ENCODE assay signal across 8 cellular contexts in genomic region chr4:155025762-155026457, GRCh38.
DNase-seq lines count a peak whose midpoint lies in the region; ATAC-seq and TF ChIP-seq lines count a peak whose summit lies in the region.

No MANE protein-coding gene starts in this region.

- H3K9me3 ChIP-seq in OCI-LY7 (ENCODE audit: low read length): no peaks in the 10 kb centered on the region
- no peaks in the 10 kb centered on the region for H3K9me3 ChIP-seq in CD8-positive, alpha-beta T cell (ENCODE audit: low read length)

- H3K36me3 Mint-ChIP-seq in activated naive CD4-positive, alpha-beta T cell treated with anti-CD3 and anti-CD28 coated beads, Interleukin-2, amount 10 ng/mL, durations not matched to agents 7 days and 5 days: no peaks in the 10 kb centered on the region
- no peaks in the 10 kb centered on the region for H3K36me3 Mint-ChIP-seq in stimulated activated naive B cell treated with anti-CD40 and anti-IgM and Interleukin-4, amounts not matched to agents 10 μg/mL and 1 μg/mL and 100 μg/mL, for 72 hours
- no peaks in the 10 kb centered on the region for H3K36me3 Mint-ChIP-seq in CD8-positive, alpha-beta T cell

- no peaks in the 10 kb centered on the region for H3K4me1 Mint-ChIP-seq in activated naive CD4-positive, alpha-beta T cell treated with anti-CD3 and anti-CD28 coated beads, Interleukin-2, amount 10 ng/mL, durations not matched to agents 7 days and 5 days
- H3K4me1 Mint-ChIP-seq in stimulated activated naive B cell treated with anti-CD40 and anti-IgM and Interleukin-4, amounts not matched to agents 10 μg/mL and 1 μg/mL and 100 μg/mL, for 72 hours: no peaks in the 10 kb centered on the region
- H3K4me1 Mint-ChIP-seq in CD8-positive, alpha-beta T cell (ENCODE audit: low read depth): no peaks in the 10 kb centered on the region

- POLR2A ChIA-PET in OCI-LY7 (lab: Charles Lee): interaction anchor here (0.5 kb wide), 1 partner anchor 330 kb away, joined by 3 read pairs; no protein-coding TSS in a partner anchor
- POLR2A ChIA-PET in CD8-positive, alpha-beta T cell (lab: Charles Lee): no interaction called here

- ATAC-seq in HG02763 (IDR thresholded peaks at IDR 0.05; ENCODE audit: unreplicated experiment): peak; percentile 45
- ATAC-seq in left cardiac atrium: peak; percentile 26 to 41
- ATAC-seq in stimulated activated naive B cell treated with anti-CD40 and anti-IgM and Interleukin-4, amounts not matched to agents 10 μg/mL and 1 μg/mL and 100 μg/mL, for 72 hours (replicated peaks): peak in 1 of 2 donors; percentile 53
- ATAC-seq in CD8-positive, alpha-beta T cell: no peak

- peak; percentile 30 for DNase-seq in activated naive CD4-positive, alpha-beta T cell treated with anti-CD3 and anti-CD28 coated beads, Interleukin-2, amount 10 ng/mL, durations not matched to agents 7 days and 5 days
- no peak for DNase-seq in activated naive CD4-positive, alpha-beta T cell treated with Interleukin-2 at 50 U/mL for 16 hours
- DNase-seq in OCI-LY7 (ENCODE audit: low spot score) (no peak), left cardiac atrium (peak; percentile 39), NCI-H187 treated with DMSO at 0.1 percent for 48 hours (lab: John Stamatoyannopoulos, UW) (no peak)
- peak; percentile 0 for DNase-seq in stimulated activated naive B cell treated with anti-CD40 and anti-IgM and Interleukin-4, amounts not matched to agents 10 μg/mL and 1 μg/mL and 100 μg/mL, for 72 hours
- DNase-seq in CD8-positive, alpha-beta T cell: no peak

- CTCF ChIA-PET in activated naive CD4-positive, alpha-beta T cell treated with anti-CD3 and anti-CD28 coated beads, Interleukin-2, amount 10 ng/mL, durations not matched to agents 7 days and 5 days (lab: Charles Lee): no interaction called here
- CTCF ChIA-PET in OCI-LY7 (lab: Charles Lee; ENCODE audit: unreplicated experiment): no interaction called here
- CTCF ChIA-PET in CD8-positive, alpha-beta T cell (lab: Charles Lee): no interaction called here

- H3K4me2 ChIP-seq in OCI-LY7 (ENCODE audit: low read length): no peak overlapping the region

- no peak overlapping the region for H3K27ac ChIP-seq in OCI-LY7 (ENCODE audit: low read depth, low read length, poor library complexity, severe bottlenecking)
- H3K27ac ChIP-seq in CD8-positive, alpha-beta T cell (ENCODE audit: low read depth, low read length): no peak overlapping the region

- H4K20me1 ChIP-seq in OCI-LY7 (ENCODE audit: insufficient read depth, low read length): no peaks in the 10 kb centered on the region

- no peaks in the 10 kb centered on the region for H3K27me3 Mint-ChIP-seq in activated naive CD4-positive, alpha-beta T cell treated with anti-CD3 and anti-CD28 coated beads, Interleukin-2, amount 10 ng/mL, durations not matched to agents 7 days and 5 days
- no peaks in the 10 kb centered on the region for H3K27me3 Mint-ChIP-seq in stimulated activated naive B cell treated with anti-CD40 and anti-IgM and Interleukin-4, amounts not matched to agents 10 μg/mL and 1 μg/mL and 100 μg/mL, for 72 hours
- no peaks in the 10 kb centered on the region for H3K27me3 Mint-ChIP-seq in CD8-positive, alpha-beta T cell (ENCODE audit: low read depth)

- H3K27ac Mint-ChIP-seq in activated naive CD4-positive, alpha-beta T cell treated with anti-CD3 and anti-CD28 coated beads, Interleukin-2, amount 10 ng/mL, durations not matched to agents 7 days and 5 days: no peak overlapping the region
- H3K27ac Mint-ChIP-seq in stimulated activated naive B cell treated with anti-CD40 and anti-IgM and Interleukin-4, amounts not matched to agents 10 μg/mL and 1 μg/mL and 100 μg/mL, for 72 hours: no peak overlapping the region
- no peak overlapping the region for H3K27ac Mint-ChIP-seq in CD8-positive, alpha-beta T cell

- intact Hi-C loops in OCI-LY7 (cut with micrococcal nuclease; ENCODE audit: unreplicated experiment) (no loop called here), left cardiac atrium (cut with DNase I) (no loop called here)
- intact Hi-C loops in CD8-positive, alpha-beta T cell (cut with DNase I, micrococcal nuclease): no loop called here

- H3K4me3 Mint-ChIP-seq in activated naive CD4-positive, alpha-beta T cell treated with anti-CD3 and anti-CD28 coated beads, Interleukin-2, amount 10 ng/mL, durations not matched to agents 7 days and 5 days: no peak overlapping the region
- no peak overlapping the region for H3K4me3 Mint-ChIP-seq in stimulated activated naive B cell treated with anti-CD40 and anti-IgM and Interleukin-4, amounts not matched to agents 10 μg/mL and 1 μg/mL and 100 μg/mL, for 72 hours
- no peak overlapping the region for H3K4me3 Mint-ChIP-seq in CD8-positive, alpha-beta T cell

- no peak overlapping the region for H2AFZ ChIP-seq in OCI-LY7 (ENCODE audit: low read length)

- TF ChIP-seq CTCF in OCI-LY7 (conservative IDR thresholded peaks at IDR 0.05; ENCODE audit: low read length): peak; percentile 59
- no peak for TF ChIP-seq CTCF in CD8-positive, alpha-beta T cell (IDR thresholded peaks at IDR 0.05)

- no peaks in the 10 kb centered on the region for H3K79me2 ChIP-seq in OCI-LY7 (ENCODE audit: insufficient read depth, low read depth, low read length)

- no peaks in the 10 kb centered on the region for H3K9me2 ChIP-seq in OCI-LY7 (ENCODE audit: insufficient read depth, low read length)

- no peaks in the 10 kb centered on the region for H3K27me3 ChIP-seq in CD8-positive, alpha-beta T cell (ENCODE audit: insufficient read depth, low read length)

- H3K9me3 Mint-ChIP-seq in activated naive CD4-positive, alpha-beta T cell treated with anti-CD3 and anti-CD28 coated beads, Interleukin-2, amount 10 ng/mL, durations not matched to agents 7 days and 5 days: no peaks in the 10 kb centered on the region
- H3K9me3 Mint-ChIP-seq in stimulated activated naive B cell treated with anti-CD40 and anti-IgM and Interleukin-4, amounts not matched to agents 10 μg/mL and 1 μg/mL and 100 μg/mL, for 72 hours: peaks cover 0 to 5% of the 10 kb centered on the region in 2 donors
- no peaks in the 10 kb centered on the region for H3K9me3 Mint-ChIP-seq in CD8-positive, alpha-beta T cell

- H3K4me3 ChIP-seq in OCI-LY7 (ENCODE audit: low read depth, low read length, poor library complexity, severe bottlenecking): no peak overlapping the region
- H3K4me3 ChIP-seq in CD8-positive, alpha-beta T cell (ENCODE audit: low read depth, low read length): no peak overlapping the region

- no TSS peak for BruUV-seq in OCI-LY7 (replicated peaks; lab: Mats Ljungman, UMichigan)

- H3K36me3 ChIP-seq in OCI-LY7 (ENCODE audit: insufficient read depth, low read length): no peaks in the 10 kb centered on the region
- no peaks in the 10 kb centered on the region for H3K36me3 ChIP-seq in CD8-positive, alpha-beta T cell (ENCODE audit: insufficient read depth, low read length)

- H3K4me1 ChIP-seq in OCI-LY7 (ENCODE audit: insufficient read depth, low read length, poor library complexity, severe bottlenecking): no peaks in the 10 kb centered on the region
- H3K4me1 ChIP-seq in CD8-positive, alpha-beta T cell (ENCODE audit: insufficient read depth, low read length): no peaks in the 10 kb centered on the region

Comparison
In these comparisons a context has a peak if more than half of its experiments do, and no peak if none do; other contexts are left out.
1. DNase-seq: peak in activated naive CD4-positive, alpha-beta T cell treated with anti-CD3 and anti-CD28 coated beads, Interleukin-2, amount 10 ng/mL, durations not matched to agents 7 days and 5 days (single experiment), left cardiac atrium (single experiment) and stimulated activated naive B cell treated with anti-CD40 and anti-IgM and Interleukin-4, amounts not matched to agents 10 μg/mL and 1 μg/mL and 100 μg/mL, for 72 hours (single experiment); none in activated naive CD4-positive, alpha-beta T cell treated with Interleukin-2 at 50 U/mL for 16 hours (single experiment), OCI-LY7 (single experiment), NCI-H187 treated with DMSO at 0.1 percent for 48 hours (single experiment) and CD8-positive, alpha-beta T cell (0 of 7).